In the genomic region with DNA sequence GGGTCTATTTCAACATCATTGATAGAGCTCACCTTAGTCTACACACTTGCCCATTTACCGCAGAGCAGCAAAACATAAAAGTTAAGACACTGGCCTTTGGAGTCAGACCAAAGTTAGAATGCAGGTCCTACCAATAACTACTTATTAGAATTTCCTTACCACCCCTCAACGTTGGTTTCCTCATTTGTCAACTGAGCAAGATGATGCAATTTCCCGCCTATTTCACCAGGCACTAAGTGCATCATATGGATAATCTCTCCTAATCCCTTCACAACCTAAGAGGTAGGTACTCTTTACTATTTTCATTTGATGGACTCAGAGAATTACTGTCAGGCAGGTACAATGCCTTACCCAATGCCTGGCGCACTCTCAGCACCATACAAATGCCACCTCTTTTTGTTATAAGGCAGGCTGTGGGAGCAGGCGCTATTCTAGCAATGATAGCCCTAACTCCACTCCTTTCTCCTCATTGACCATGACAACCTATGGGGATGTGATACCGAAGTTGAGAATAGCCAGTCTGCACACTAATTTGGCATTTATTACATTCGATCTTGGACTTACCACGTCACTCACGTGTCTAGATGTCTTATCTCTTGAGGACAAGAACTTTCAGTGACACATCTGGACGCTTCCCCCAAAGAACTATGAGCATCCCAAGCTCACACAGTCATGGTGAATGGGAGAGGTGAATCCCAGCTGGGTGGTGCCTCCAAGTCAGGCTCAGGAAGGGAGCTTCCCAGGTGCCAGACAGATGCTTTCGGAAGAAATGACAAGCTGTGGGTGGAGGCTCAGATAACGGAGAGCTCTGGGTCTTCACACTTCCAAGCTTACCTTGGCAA, we compare ENCODE assay signal across 3 cellular contexts.
TF ChIP-seq lines count a peak whose summit lies in the region.

No MANE protein-coding gene starts in this region.

TF ChIP-seq in HepG2, 621 proteins besides CTCF, POLR2A, EP300 and RAD21:
- TF ChIP-seq, protein P1, sequence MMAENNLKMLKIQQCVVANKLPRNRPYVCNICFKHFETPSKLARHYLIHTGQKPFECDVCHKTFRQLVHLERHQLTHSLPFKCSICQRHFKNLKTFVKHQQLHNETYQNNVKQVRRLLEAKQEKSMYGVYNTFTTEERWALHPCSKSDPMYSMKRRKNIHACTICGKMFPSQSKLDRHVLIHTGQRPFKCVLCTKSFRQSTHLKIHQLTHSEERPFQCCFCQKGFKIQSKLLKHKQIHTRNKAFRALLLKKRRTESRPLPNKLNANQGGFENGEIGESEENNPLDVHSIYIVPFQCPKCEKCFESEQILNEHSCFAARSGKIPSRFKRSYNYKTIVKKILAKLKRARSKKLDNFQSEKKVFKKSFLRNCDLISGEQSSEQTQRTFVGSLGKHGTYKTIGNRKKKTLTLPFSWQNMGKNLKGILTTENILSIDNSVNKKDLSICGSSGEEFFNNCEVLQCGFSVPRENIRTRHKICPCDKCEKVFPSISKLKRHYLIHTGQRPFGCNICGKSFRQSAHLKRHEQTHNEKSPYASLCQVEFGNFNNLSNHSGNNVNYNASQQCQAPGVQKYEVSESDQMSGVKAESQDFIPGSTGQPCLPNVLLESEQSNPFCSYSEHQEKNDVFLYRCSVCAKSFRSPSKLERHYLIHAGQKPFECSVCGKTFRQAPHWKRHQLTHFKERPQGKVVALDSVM (CRISPR knock-in tag; IDR thresholded peaks at IDR 0.05) = no peak
- TF ChIP-seq CEBPB (IDR thresholded peaks at IDR 0.05; ENCODE audit: borderline replicate concordance, low read depth, low read length) (peak; percentile 30; the same call in 1 of the 2 replicates), HNF4G (IDR thresholded peaks at IDR 0.05; ENCODE audit: borderline replicate concordance, low read depth, low read length) (no peak), HNF4G (CRISPR knock-in tag; IDR thresholded peaks at IDR 0.05; ENCODE audit: borderline replicate concordance, low read depth) (no peak), CREB1 (IDR thresholded peaks at IDR 0.05) (peak; percentile 74), CREB1 (CRISPR knock-in tag; IDR thresholded peaks at IDR 0.05) (no peak)

TF ChIP-seq in K562, 482 proteins besides CTCF, POLR2A, EP300 and RAD21 (continued from another document and continues in another):
- TF ChIP-seq, protein P2, sequence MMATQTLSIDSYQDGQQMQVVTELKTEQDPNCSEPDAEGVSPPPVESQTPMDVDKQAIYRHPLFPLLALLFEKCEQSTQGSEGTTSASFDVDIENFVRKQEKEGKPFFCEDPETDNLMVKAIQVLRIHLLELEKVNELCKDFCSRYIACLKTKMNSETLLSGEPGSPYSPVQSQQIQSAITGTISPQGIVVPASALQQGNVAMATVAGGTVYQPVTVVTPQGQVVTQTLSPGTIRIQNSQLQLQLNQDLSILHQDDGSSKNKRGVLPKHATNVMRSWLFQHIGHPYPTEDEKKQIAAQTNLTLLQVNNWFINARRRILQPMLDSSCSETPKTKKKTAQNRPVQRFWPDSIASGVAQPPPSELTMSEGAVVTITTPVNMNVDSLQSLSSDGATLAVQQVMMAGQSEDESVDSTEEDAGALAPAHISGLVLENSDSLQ (IDR thresholded peaks at IDR 0.05) = no peak
- TF ChIP-seq, protein P3, sequence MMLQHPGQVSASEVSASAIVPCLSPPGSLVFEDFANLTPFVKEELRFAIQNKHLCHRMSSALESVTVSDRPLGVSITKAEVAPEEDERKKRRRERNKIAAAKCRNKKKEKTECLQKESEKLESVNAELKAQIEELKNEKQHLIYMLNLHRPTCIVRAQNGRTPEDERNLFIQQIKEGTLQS (IDR thresholded peaks at IDR 0.05) = peak; percentile 63; the same call in 1 of the 2 replicates
- TF ChIP-seq, protein P3 (CRISPR knock-in tag; conservative IDR thresholded peaks at IDR 0.05) = no peak
- TF ChIP-seq SNIP1 (IDR thresholded peaks at IDR 0.05; ENCODE audit: low read depth) (no peak), ATF1 (CRISPR knock-in tag; IDR thresholded peaks at IDR 0.05) (no peak), ATF1 (tag; IDR thresholded peaks at IDR 0.05) (0 out of 2 replicates have a peak, but pooled peaks have one; percentile 13), TAF7 (tag; IDR thresholded peaks at IDR 0.05) (no peak), PHB2 (IDR thresholded peaks at IDR 0.05; ENCODE audit: low read depth) (no peak)

TF ChIP-seq in WTC11, 78 proteins besides CTCF, POLR2A, EP300 and RAD21 (continued from another document):
- TF ChIP-seq, protein P4, sequence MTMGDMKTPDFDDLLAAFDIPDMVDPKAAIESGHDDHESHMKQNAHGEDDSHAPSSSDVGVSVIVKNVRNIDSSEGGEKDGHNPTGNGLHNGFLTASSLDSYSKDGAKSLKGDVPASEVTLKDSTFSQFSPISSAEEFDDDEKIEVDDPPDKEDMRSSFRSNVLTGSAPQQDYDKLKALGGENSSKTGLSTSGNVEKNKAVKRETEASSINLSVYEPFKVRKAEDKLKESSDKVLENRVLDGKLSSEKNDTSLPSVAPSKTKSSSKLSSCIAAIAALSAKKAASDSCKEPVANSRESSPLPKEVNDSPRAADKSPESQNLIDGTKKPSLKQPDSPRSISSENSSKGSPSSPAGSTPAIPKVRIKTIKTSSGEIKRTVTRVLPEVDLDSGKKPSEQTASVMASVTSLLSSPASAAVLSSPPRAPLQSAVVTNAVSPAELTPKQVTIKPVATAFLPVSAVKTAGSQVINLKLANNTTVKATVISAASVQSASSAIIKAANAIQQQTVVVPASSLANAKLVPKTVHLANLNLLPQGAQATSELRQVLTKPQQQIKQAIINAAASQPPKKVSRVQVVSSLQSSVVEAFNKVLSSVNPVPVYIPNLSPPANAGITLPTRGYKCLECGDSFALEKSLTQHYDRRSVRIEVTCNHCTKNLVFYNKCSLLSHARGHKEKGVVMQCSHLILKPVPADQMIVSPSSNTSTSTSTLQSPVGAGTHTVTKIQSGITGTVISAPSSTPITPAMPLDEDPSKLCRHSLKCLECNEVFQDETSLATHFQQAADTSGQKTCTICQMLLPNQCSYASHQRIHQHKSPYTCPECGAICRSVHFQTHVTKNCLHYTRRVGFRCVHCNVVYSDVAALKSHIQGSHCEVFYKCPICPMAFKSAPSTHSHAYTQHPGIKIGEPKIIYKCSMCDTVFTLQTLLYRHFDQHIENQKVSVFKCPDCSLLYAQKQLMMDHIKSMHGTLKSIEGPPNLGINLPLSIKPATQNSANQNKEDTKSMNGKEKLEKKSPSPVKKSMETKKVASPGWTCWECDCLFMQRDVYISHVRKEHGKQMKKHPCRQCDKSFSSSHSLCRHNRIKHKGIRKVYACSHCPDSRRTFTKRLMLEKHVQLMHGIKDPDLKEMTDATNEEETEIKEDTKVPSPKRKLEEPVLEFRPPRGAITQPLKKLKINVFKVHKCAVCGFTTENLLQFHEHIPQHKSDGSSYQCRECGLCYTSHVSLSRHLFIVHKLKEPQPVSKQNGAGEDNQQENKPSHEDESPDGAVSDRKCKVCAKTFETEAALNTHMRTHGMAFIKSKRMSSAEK (CRISPR knock-in tag; IDR thresholded peaks at IDR 0.05; ENCODE audit: borderline replicate concordance) = no peak
- TF ChIP-seq MXD4 (CRISPR knock-in tag; IDR thresholded peaks at IDR 0.05; ENCODE audit: borderline replicate concordance) (no peak), ZNF317 (CRISPR knock-in tag; IDR thresholded peaks at IDR 0.05; ENCODE audit: borderline replicate concordance, low read depth) (no peak), NR1H2 (CRISPR knock-in tag; IDR thresholded peaks at IDR 0.05) (no peak)
